10 cellular contexts compared by ENCODE assay signal in the genomic region with DNA sequence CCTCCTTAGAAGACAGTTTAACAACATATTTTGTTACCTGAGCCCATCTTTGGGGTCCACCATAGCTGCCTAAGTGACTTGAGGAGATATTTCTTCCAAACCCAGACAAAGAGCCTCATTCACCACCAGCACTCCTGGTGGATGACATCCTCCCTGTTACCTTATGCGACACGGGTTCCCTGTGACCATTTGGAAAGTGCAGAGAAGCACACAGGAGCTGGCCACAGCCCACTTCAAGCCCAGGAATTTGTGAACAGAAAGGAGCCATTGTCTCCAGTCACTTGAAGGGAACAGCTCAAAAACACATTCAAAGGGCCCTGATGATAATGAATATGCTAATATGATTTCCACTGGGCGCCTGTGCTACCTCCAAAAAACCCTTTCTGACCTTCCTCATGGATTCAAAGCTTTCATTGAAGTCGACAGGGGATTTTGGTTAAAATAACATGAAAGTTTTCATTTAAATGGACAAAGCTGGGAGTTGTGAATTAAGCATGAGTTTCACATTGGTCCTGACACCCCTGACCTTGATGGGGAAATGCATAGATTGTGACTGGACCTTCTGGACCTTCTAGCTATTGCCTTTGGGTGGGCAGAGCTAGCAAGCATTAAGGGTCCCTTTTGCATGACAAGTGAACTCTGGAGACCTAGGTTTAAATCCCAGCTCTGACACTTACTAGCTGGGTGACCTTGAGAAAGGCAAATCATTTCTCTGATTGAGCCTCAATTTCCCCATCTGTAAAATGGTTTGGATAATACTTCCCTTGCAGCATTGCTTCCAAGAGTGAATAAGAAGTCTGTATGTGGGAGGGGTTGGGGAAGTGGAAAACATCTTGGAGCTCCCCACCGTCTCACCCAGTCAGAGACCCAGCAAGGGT.
DNase-seq lines count a peak whose midpoint lies in the region; ATAC-seq, FAIRE-seq and TF ChIP-seq lines count a peak whose summit lies in the region.
"Had no signal": no experiment of that assay in that cellular context is flagged by ENCODE, and none has a peak within 500 bp of the region (broad histone marks: within the 10 kb centered on the region; RNA-seq: fewer than 3 reads in every experiment).

No MANE protein-coding gene starts in this region.

- H3K9me3 ChIP-seq in PC-9 (ENCODE audit: insufficient read depth, low read depth) (no peaks in the 10 kb centered on the region), right atrium auricular region (no peaks in the 10 kb centered on the region), pancreas (no peaks in the 10 kb centered on the region)

- no peaks in the 10 kb centered on the region for H3K9me2 ChIP-seq in PC-9 (ENCODE audit: insufficient read depth)

- peaks cover 37% of the 10 kb centered on the region for H3F3A ChIP-seq in PC-9 (ENCODE audit: insufficient read depth, low read depth)

- H3K79me2 ChIP-seq in PC-9 (ENCODE audit: low read depth): no peaks in the 10 kb centered on the region

- 24% methylated on average over 5 of the region's 5 CpGs for WGBS in pancreas, 2 donors

- H3K36me3 Mint-ChIP-seq in stimulated activated effector memory CD8-positive, alpha-beta T cell treated with anti-CD3 and anti-CD28 coated beads, Interleukin-12 subunit alpha, Interleukin-12 subunit beta, amount 100 ng/mL, for 72 hours: no peaks in the 10 kb centered on the region
- H3K36me3 Mint-ChIP-seq: CD4-positive, CD25-positive, alpha-beta regulatory T cell had no signal

- H3K36me3 ChIP-seq in PC-9 (ENCODE audit: low read depth) (no peaks in the 10 kb centered on the region), right atrium auricular region (no peaks in the 10 kb centered on the region), pancreas (no peaks in the 10 kb centered on the region)

- no peak for FAIRE-seq in pancreas (lab: Jason Lieb, UNC)

- no peaks in the 10 kb centered on the region for H3K27me3 ChIP-seq in PC-9 (ENCODE audit: insufficient read depth, low read depth)
- no peaks in the 10 kb centered on the region for H3K27me3 ChIP-seq in right atrium auricular region
- H3K27me3 ChIP-seq in pancreas: no peaks in the 10 kb centered on the region

- no peak overlapping the region for H2AFZ ChIP-seq in PC-9

- CTCF ChIA-PET in PC-9 (lab: Charles Lee) (interaction anchor here (0.5 to 1.1 kb wide), 4 partner anchors 35 to 53 kb away, joined by 3 to 13 read pairs (median 6); no protein-coding TSS in a partner anchor), HEK293T (lab: Yijun Ruan, JAX) (interaction anchor here (1.1 kb wide), 1 partner anchor 35 kb away, joined by 4 read pairs; no protein-coding TSS in a partner anchor)

- H3K4me3 ChIP-seq in AG10803 (ENCODE audit: low read length) (no peak overlapping the region), PC-9 (no peak overlapping the region), right atrium auricular region (no peak overlapping the region), pancreas (no peak overlapping the region)

- peak overlapping the region; percentile 58 for H3K4me2 ChIP-seq in PC-9

- H3K27ac ChIP-seq in PC-9 (no peak overlapping the region), right atrium auricular region (peak overlapping the region; percentile 67 to 77), pancreas (peak overlapping the region; percentile 49 to 82 (median 66))

- H3K4me1 ChIP-seq in PC-9 (replicated peaks; ENCODE audit: insufficient read depth) (peaks cover 65% of the 10 kb centered on the region), right atrium auricular region (peaks cover 0 to 57% of the 10 kb centered on the region in 2 donors), pancreas (peaks cover 0 to 15% (median 6%) of the 10 kb centered on the region in 3 donors)

- H3K4me3 Mint-ChIP-seq in stimulated activated effector memory CD8-positive, alpha-beta T cell treated with anti-CD3 and anti-CD28 coated beads, Interleukin-12 subunit alpha, Interleukin-12 subunit beta, amount 100 ng/mL, for 72 hours: no peak overlapping the region
- H3K4me3 Mint-ChIP-seq: CD4-positive, CD25-positive, alpha-beta regulatory T cell had no signal

- DNase-seq in AG10803 (ENCODE audit: low read depth): peak; percentile 42
- DNase-seq in PC-9: peak in 1 of 2 experiments; percentile 42
- peak; percentile 28 for DNase-seq in right atrium auricular region (ENCODE audit: low spot score)
- peak in 1 of 6 donors; percentile 43 for DNase-seq in pancreas
- DNase-seq in HEK293T (ENCODE audit: extremely low spot score): no peak
- no peak for DNase-seq in stimulated activated effector memory CD8-positive, alpha-beta T cell treated with anti-CD3 and anti-CD28 coated beads, Interleukin-12 subunit alpha, Interleukin-12 subunit beta, amount 100 ng/mL, for 72 hours (ENCODE audit: low spot score in 2 of 2)
- DNase-seq: CD4-positive, CD25-positive, alpha-beta regulatory T cell; NCI-H2171 had no signal

- H3K9me3 Mint-ChIP-seq in stimulated activated effector memory CD8-positive, alpha-beta T cell treated with anti-CD3 and anti-CD28 coated beads, Interleukin-12 subunit alpha, Interleukin-12 subunit beta, amount 100 ng/mL, for 72 hours: no peaks in the 10 kb centered on the region

- ATAC-seq in pancreas (peak; percentile 14 to 83 (median 59)), GM19463 (IDR thresholded peaks at IDR 0.05; ENCODE audit: unreplicated experiment) (no peak), GM21723 (IDR thresholded peaks at IDR 0.05; ENCODE audit: unreplicated experiment) (no peak)
- ATAC-seq in stimulated activated effector memory CD8-positive, alpha-beta T cell treated with anti-CD3 and anti-CD28 coated beads, Interleukin-12 subunit alpha, Interleukin-12 subunit beta, amount 100 ng/mL, for 72 hours: no peak

- no peaks in the 10 kb centered on the region for H3K4me1 Mint-ChIP-seq in stimulated activated effector memory CD8-positive, alpha-beta T cell treated with anti-CD3 and anti-CD28 coated beads, Interleukin-12 subunit alpha, Interleukin-12 subunit beta, amount 100 ng/mL, for 72 hours

- no peak overlapping the region for H3K27ac Mint-ChIP-seq in stimulated activated effector memory CD8-positive, alpha-beta T cell treated with anti-CD3 and anti-CD28 coated beads, Interleukin-12 subunit alpha, Interleukin-12 subunit beta, amount 100 ng/mL, for 72 hours
- H3K27ac Mint-ChIP-seq: CD4-positive, CD25-positive, alpha-beta regulatory T cell had no signal

- TF ChIP-seq CTCF in AG10803 (conservative IDR thresholded peaks at IDR 0.05; ENCODE audit: low read length) (peak; percentile 14; the same call in 1 of the 2 replicates), PC-9 (conservative IDR thresholded peaks at IDR 0.05) (no peak), right atrium auricular region (IDR thresholded peaks at IDR 0.05) (no peak), pancreas (IDR thresholded peaks at IDR 0.05) (no peak)

- intact Hi-C loops in PC-9 (cut with micrococcal nuclease; ENCODE audit: unreplicated experiment) (no loop called here), pancreas (cut with DNase I) (no loop called here)

- POLR2A ChIA-PET in PC-9 (lab: Charles Lee; ENCODE audit: unreplicated experiment): interaction anchor here (0.6 kb wide), 1 partner anchor 304 kb away, joined by 5 read pairs; no protein-coding TSS in a partner anchor
- POLR2A ChIA-PET in HEK293T (lab: Yijun Ruan, JAX): interaction anchor here (1.5 kb wide), 1 partner anchor 9 kb away, joined by 3 read pairs; no protein-coding TSS in a partner anchor

- H4K20me1 ChIP-seq in PC-9 (ENCODE audit: insufficient read depth): no peaks in the 10 kb centered on the region

- no TSS peak for BruUV-seq in PC-9 (replicated peaks; lab: Mats Ljungman, UMichigan)

TF ChIP-seq in HEK293T, 16 proteins besides CTCF, POLR2A, EP300 and RAD21:
- no peak for TF ChIP-seq SUZ12 (IDR thresholded peaks at IDR 0.05)
- TF ChIP-seq, protein P1, sequence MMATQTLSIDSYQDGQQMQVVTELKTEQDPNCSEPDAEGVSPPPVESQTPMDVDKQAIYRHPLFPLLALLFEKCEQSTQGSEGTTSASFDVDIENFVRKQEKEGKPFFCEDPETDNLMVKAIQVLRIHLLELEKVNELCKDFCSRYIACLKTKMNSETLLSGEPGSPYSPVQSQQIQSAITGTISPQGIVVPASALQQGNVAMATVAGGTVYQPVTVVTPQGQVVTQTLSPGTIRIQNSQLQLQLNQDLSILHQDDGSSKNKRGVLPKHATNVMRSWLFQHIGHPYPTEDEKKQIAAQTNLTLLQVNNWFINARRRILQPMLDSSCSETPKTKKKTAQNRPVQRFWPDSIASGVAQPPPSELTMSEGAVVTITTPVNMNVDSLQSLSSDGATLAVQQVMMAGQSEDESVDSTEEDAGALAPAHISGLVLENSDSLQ (IDR thresholded peaks at IDR 0.05): no peak
- TF ChIP-seq FOXA1 (IDR thresholded peaks at IDR 0.05): no peak
- TF ChIP-seq HDGF (IDR thresholded peaks at IDR 0.05; ENCODE audit: borderline replicate concordance): no peak

Comparison
In these comparisons a context has a peak if more than half of its experiments do, and no peak if none do; other contexts are left out.
1. DNase-seq: peak in AG10803 (single experiment) and right atrium auricular region (single experiment); none in HEK293T (single experiment) and stimulated activated effector memory CD8-positive, alpha-beta T cell treated with anti-CD3 and anti-CD28 coated beads, Interleukin-12 subunit alpha, Interleukin-12 subunit beta, amount 100 ng/mL, for 72 hours (0 of 2).
2. ATAC-seq: peak in pancreas (4 of 4); none in GM19463 (single experiment), stimulated activated effector memory CD8-positive, alpha-beta T cell treated with anti-CD3 and anti-CD28 coated beads, Interleukin-12 subunit alpha, Interleukin-12 subunit beta, amount 100 ng/mL, for 72 hours (single experiment) and GM21723 (single experiment).